In genomic region chr13:30607908-30608307, GRCh38 we compare ENCODE assay signal across 8 cellular contexts. TPM values are rescaled to one million over a fixed set of nuclear protein-coding genes. Genes with fewer than 3 reads are reported as not detected.
DNase-seq lines count a peak whose midpoint lies in the region; ATAC-seq, FAIRE-seq and TF ChIP-seq lines count a peak whose summit lies in the region.

No MANE protein-coding gene starts in this region.

- H3K27ac Mint-ChIP-seq in activated naive CD8-positive, alpha-beta T cell treated with anti-CD3 and anti-CD28 coated beads, Interleukin-2, amount 10 ng/mL, durations not matched to agents 7 days and 5 days = no peak overlapping the region

- no peaks in the 10 kb centered on the region for H3K27me3 ChIP-seq in OCI-LY3 (ENCODE audit: low read depth, low read length)

- H3K27ac ChIP-seq in OCI-LY3 (ENCODE audit: low read length) = no peak overlapping the region

- H3K4me1 Mint-ChIP-seq in activated naive CD8-positive, alpha-beta T cell treated with anti-CD3 and anti-CD28 coated beads, Interleukin-2, amount 10 ng/mL, durations not matched to agents 7 days and 5 days = peaks cover 10% of the 10 kb centered on the region

- H3K27me3 Mint-ChIP-seq in activated naive CD8-positive, alpha-beta T cell treated with anti-CD3 and anti-CD28 coated beads, Interleukin-2, amount 10 ng/mL, durations not matched to agents 7 days and 5 days = no peaks in the 10 kb centered on the region

- ATAC-seq in GM18868 (IDR thresholded peaks at IDR 0.05; ENCODE audit: unreplicated experiment) (peak; percentile 96), HG02973 (IDR thresholded peaks at IDR 0.05; ENCODE audit: unreplicated experiment) (peak; percentile 97)
- ATAC-seq in activated naive CD8-positive, alpha-beta T cell treated with anti-CD3 and anti-CD28 coated beads, Interleukin-2, amount 10 ng/mL, durations not matched to agents 7 days and 5 days (ENCODE audit: low read depth) = peak; percentile 96

- DNase-seq in activated naive CD8-positive, alpha-beta T cell treated with anti-CD3 and anti-CD28 coated beads, Interleukin-2, amount 10 ng/mL, durations not matched to agents 7 days and 5 days = no peak
- peak; percentile 47 to 56 for DNase-seq in stimulated activated CD8-positive, alpha-beta memory T cell treated with anti-CD3 and anti-CD28 coated beads, Interleukin-7, amount 100 ng/mL, for 4 hours (ENCODE audit: low read depth in 2 of 2)
- DNase-seq in hypothalamus (lab: John Stamatoyannopoulos, UW) (no peak), HK-2 (ENCODE audit: unreplicated experiment) (no peak), RCC 7860 (ENCODE audit: low spot score) (no peak)

- H3K4me1 ChIP-seq in OCI-LY3 (ENCODE audit: low read length) = peaks cover 32% of the 10 kb centered on the region

- H3K4me2 ChIP-seq in OCI-LY3 (ENCODE audit: low read length) = peak overlapping the region; percentile 54

- H2AFZ ChIP-seq in OCI-LY3 (ENCODE audit: low read depth, low read length) = no peak overlapping the region

- no peak for TF ChIP-seq CTCF in OCI-LY3 (IDR thresholded peaks at IDR 0.05; ENCODE audit: low read depth, low read length)

- H3K79me2 ChIP-seq in OCI-LY3 (ENCODE audit: low read length) = no peaks in the 10 kb centered on the region

- no peaks in the 10 kb centered on the region for H3K9me3 ChIP-seq in OCI-LY3 (ENCODE audit: insufficient read depth, low read length)

- POLR2A ChIA-PET in activated naive CD8-positive, alpha-beta T cell treated with anti-CD3 and anti-CD28 coated beads, Interleukin-2, amount 10 ng/mL, durations not matched to agents 7 days and 5 days (lab: Charles Lee) = interaction anchor here (0.5 to 3.5 kb wide), 5 partner anchors 9 to 130 kb away, joined by 3 to 23 read pairs (median 4); partner anchors contain the start of gene USPL1

- H3K36me3 Mint-ChIP-seq in activated naive CD8-positive, alpha-beta T cell treated with anti-CD3 and anti-CD28 coated beads, Interleukin-2, amount 10 ng/mL, durations not matched to agents 7 days and 5 days = no peaks in the 10 kb centered on the region

- H3K9ac ChIP-seq in OCI-LY3 (ENCODE audit: low read length) = no peak overlapping the region

- no peak for FAIRE-seq in RCC 7860 (lab: Jason Lieb, UNC)

- H4K20me1 ChIP-seq in OCI-LY3 (ENCODE audit: insufficient read depth, low read length) = no peaks in the 10 kb centered on the region

- no peaks in the 10 kb centered on the region for H3K9me3 Mint-ChIP-seq in activated naive CD8-positive, alpha-beta T cell treated with anti-CD3 and anti-CD28 coated beads, Interleukin-2, amount 10 ng/mL, durations not matched to agents 7 days and 5 days

- H3K4me3 Mint-ChIP-seq in activated naive CD8-positive, alpha-beta T cell treated with anti-CD3 and anti-CD28 coated beads, Interleukin-2, amount 10 ng/mL, durations not matched to agents 7 days and 5 days = peak overlapping the region; percentile 22

- H3K36me3 ChIP-seq in OCI-LY3 (replicated peaks; ENCODE audit: low read depth, low read length) = no peaks in the 10 kb centered on the region

- H3K4me3 ChIP-seq in OCI-LY3 (ENCODE audit: low read length) = peak overlapping the region; percentile 26

RNA-seq across cellular contexts. Expression of gene USPL1, which starts 9.8 kb away (rescaled TPM):
- 10 to 100 TPM; 23.9 to 25.8 TPM for total RNA-seq in activated naive CD8-positive, alpha-beta T cell treated with anti-CD3 and anti-CD28 coated beads, Interleukin-2, amount 10 ng/mL, durations not matched to agents 7 days and 5 days

Comparison
In these comparisons a context has a peak if more than half of its experiments do, and no peak if none do; other contexts are left out.
1. DNase-seq: peak in stimulated activated CD8-positive, alpha-beta memory T cell treated with anti-CD3 and anti-CD28 coated beads, Interleukin-7, amount 100 ng/mL, for 4 hours (2 of 2); none in activated naive CD8-positive, alpha-beta T cell treated with anti-CD3 and anti-CD28 coated beads, Interleukin-2, amount 10 ng/mL, durations not matched to agents 7 days and 5 days (single experiment), hypothalamus (0 of 51), HK-2 (single experiment) and RCC 7860 (single experiment).
2. Peak in every context shown above with its lines, with median percentiles within 50 percentile points of each other: ATAC-seq.